11 cellular contexts compared by ENCODE assay signal in the genomic region with DNA sequence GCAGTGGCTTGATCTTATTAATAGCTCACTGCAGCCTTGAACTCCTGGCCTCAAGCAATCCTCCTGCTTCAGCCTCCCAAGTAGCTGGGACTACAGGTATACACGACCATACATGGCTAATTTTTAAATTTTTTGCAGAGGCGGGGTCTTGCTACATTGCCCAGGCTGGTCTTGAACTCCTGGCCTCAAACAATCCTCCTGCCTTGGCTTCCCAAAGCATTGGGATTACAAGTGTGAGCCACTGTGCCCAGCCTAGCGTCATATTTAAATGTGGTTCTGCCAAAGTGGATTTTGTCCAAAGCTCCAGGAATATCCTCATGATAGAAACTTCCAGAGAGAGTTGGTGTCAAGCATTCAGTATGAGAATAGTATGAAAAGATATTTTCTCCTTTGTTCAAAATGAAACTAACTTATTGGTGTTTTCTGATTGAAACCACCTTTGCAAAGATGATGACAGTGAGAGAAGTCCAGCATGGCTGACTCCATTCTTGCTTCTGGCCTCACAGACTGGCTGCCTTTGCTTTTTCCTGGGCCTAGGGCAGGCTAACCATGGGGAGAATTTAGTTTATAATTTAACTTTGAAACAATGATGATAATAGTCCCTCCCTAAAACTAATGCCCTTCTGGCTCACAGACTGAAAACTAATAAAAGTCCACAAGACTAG.
DNase-seq lines count a peak whose midpoint lies in the region; ATAC-seq and TF ChIP-seq lines count a peak whose summit lies in the region.
"Had no signal": no experiment of that assay in that cellular context is flagged by ENCODE, and none has a peak within 500 bp of the region (broad histone marks: within the 10 kb centered on the region; RNA-seq: fewer than 3 reads in every experiment).

No MANE protein-coding gene starts in this region.

- H3K4me1 ChIP-seq in HUES64 (ENCODE audit: insufficient read depth, low read length) (peaks cover 31% of the 10 kb centered on the region), esophagus squamous epithelium (peaks cover 0 to 24% (median 15%) of the 10 kb centered on the region in 3 donors), neural progenitor cell (no peaks in the 10 kb centered on the region)

- TF ChIP-seq CTCF in esophagus squamous epithelium (IDR thresholded peaks at IDR 0.05): no peak
- TF ChIP-seq CTCF in neural progenitor cell (IDR thresholded peaks at IDR 0.05): no peak

- H3F3A ChIP-seq in neural progenitor cell (ENCODE audit: low read depth): no peaks in the 10 kb centered on the region

- no peak overlapping the region for H3K4me3 Mint-ChIP-seq in neural progenitor cell

- intact Hi-C loops in esophagus squamous epithelium (cut with DNase I): no loop called here

- peaks cover 3% of the 10 kb centered on the region for H3K27me3 Mint-ChIP-seq in neural progenitor cell (ENCODE audit: insufficient read depth, low read depth)

- no peak overlapping the region for H2AFZ ChIP-seq in neural progenitor cell (replicated peaks)

- H3K9me3 Mint-ChIP-seq in neural progenitor cell: peaks cover 14% of the 10 kb centered on the region

- H3K27ac Mint-ChIP-seq in neural progenitor cell: no peak overlapping the region

- WGBS in HUES64: 87% methylated on average over 3 of the region's 3 CpGs
- whole genome bisulfite sequencing in esophagus squamous epithelium, 2 donors: 63 to 70% methylated on average over 1 to 3 of the region's 3 CpGs

- peak; percentile 40 for ATAC-seq in GM18498 (IDR thresholded peaks at IDR 0.05; ENCODE audit: unreplicated experiment)
- peak; percentile 32 for ATAC-seq in GM21447 (IDR thresholded peaks at IDR 0.05; ENCODE audit: unreplicated experiment)

- H3K4me3 ChIP-seq in HUES64 (ENCODE audit: low read length): no peak overlapping the region
- no peak overlapping the region for H3K4me3 ChIP-seq in esophagus squamous epithelium
- H3K4me3 ChIP-seq in neural progenitor cell: no peak overlapping the region
- H3K4me3 ChIP-seq: thoracic aorta had no signal

- H3K9ac ChIP-seq in HUES64 (ENCODE audit: low read depth, low read length): no peak overlapping the region
- no peak overlapping the region for H3K9ac ChIP-seq in neural progenitor cell

- no peak overlapping the region for H3K4me2 ChIP-seq in neural progenitor cell

- no peak for DNase-seq in esophagus squamous epithelium (lab: John Stamatoyannopoulos, UW)
- no peak for DNase-seq in COR-L47 (lab: John Stamatoyannopoulos, UW)
- no peak for DNase-seq in SKM-1 treated with dmso at 0.1 percent for 144 hours (lab: John Stamatoyannopoulos, UW; ENCODE audit: unreplicated experiment)
- no peak for DNase-seq in neural progenitor cell (ENCODE audit: low spot score)
- no peak for DNase-seq in amniotic stem cell (lab: John Stamatoyannopoulos, UW)
- DNase-seq: anterior cingulate cortex, DMS 273 treated with DMSO at 0.1 percent for 48 hours had no signal

- no peaks in the 10 kb centered on the region for H4K20me1 ChIP-seq in neural progenitor cell (ENCODE audit: low read depth)

- peaks cover 50% of the 10 kb centered on the region for H3K36me3 Mint-ChIP-seq in neural progenitor cell

- TF ChIP-seq POLR2A in esophagus squamous epithelium (IDR thresholded peaks at IDR 0.05): no peak

- H3K36me3 ChIP-seq in HUES64 (ENCODE audit: insufficient read depth, low read length) (peaks cover 51% of the 10 kb centered on the region), esophagus squamous epithelium (no peaks in the 10 kb centered on the region), neural progenitor cell (no peaks in the 10 kb centered on the region)
- H3K36me3 ChIP-seq: thoracic aorta had no signal

- peaks cover 18% of the 10 kb centered on the region for H3K9me3 ChIP-seq in HUES64 (ENCODE audit: insufficient read depth, low read depth, low read length)
- H3K9me3 ChIP-seq in esophagus squamous epithelium: peaks cover 0 to 4% (median 0%) of the 10 kb centered on the region in 3 donors
- H3K9me3 ChIP-seq in neural progenitor cell (ENCODE audit: low read depth): no peaks in the 10 kb centered on the region
- H3K9me3 ChIP-seq: thoracic aorta had no signal

- peaks cover 13% of the 10 kb centered on the region for H3K4me1 Mint-ChIP-seq in neural progenitor cell

- H3K27ac ChIP-seq in HUES64 (ENCODE audit: low read depth, low read length): peak overlapping the region; percentile 51; the same call in 1 of the 2 replicates
- peak overlapping the region; percentile 11 to 72 (median 69) for H3K27ac ChIP-seq in esophagus squamous epithelium
- no peak overlapping the region for H3K27ac ChIP-seq in neural progenitor cell

- H3K27me3 ChIP-seq in HUES64 (ENCODE audit: insufficient read depth, low read length) (no peaks in the 10 kb centered on the region), esophagus squamous epithelium (no peaks in the 10 kb centered on the region), neural progenitor cell (no peaks in the 10 kb centered on the region)

- no peaks in the 10 kb centered on the region for H3K79me2 ChIP-seq in neural progenitor cell (ENCODE audit: low read depth)
